In genomic region chr7:40311307-40311706, GRCh38 we compare ENCODE assay signal across 10 cellular contexts.
DNase-seq lines count a peak whose midpoint lies in the region; ATAC-seq and TF ChIP-seq lines count a peak whose summit lies in the region.
"Had no signal": no experiment of that assay in that cellular context is flagged by ENCODE, and none has a peak within 500 bp of the region (broad histone marks: within the 10 kb centered on the region; RNA-seq: fewer than 3 reads in every experiment).

No MANE protein-coding gene starts in this region.

- H3K36me3 ChIP-seq in GM06990 (ENCODE audit: control insufficient read depth, insufficient read depth, low read length) (no peaks in the 10 kb centered on the region), heart left ventricle (no peaks in the 10 kb centered on the region)
- H3K36me3 ChIP-seq: breast epithelium had no signal

- no peak overlapping the region for H3K27ac ChIP-seq in heart left ventricle
- H3K27ac ChIP-seq: breast epithelium had no signal

- WGBS in heart left ventricle, 4 donors: 62 to 80% (median 73%) methylated on average over 3 of the region's 3 CpGs

- no peak for TF ChIP-seq CTCF in GM06990 (IDR thresholded peaks at IDR 0.05; ENCODE audit: insufficient read depth, low read length, poor library complexity, severe bottlenecking)
- TF ChIP-seq CTCF in heart left ventricle (IDR thresholded peaks at IDR 0.05): no peak

- no peaks in the 10 kb centered on the region for H3K9me3 ChIP-seq in heart left ventricle
- H3K9me3 ChIP-seq: breast epithelium had no signal

- H3K4me1 ChIP-seq in heart left ventricle: no peaks in the 10 kb centered on the region
- H3K4me1 ChIP-seq: breast epithelium had no signal

- H3K4me3 ChIP-seq in GM06990 (replicated peaks; ENCODE audit: low read depth, low read length): no peak overlapping the region
- H3K4me3 ChIP-seq in heart left ventricle: no peak overlapping the region
- H3K4me3 ChIP-seq: breast epithelium had no signal

- peak; percentile 7 for DNase-seq in GM06990 (ENCODE audit: extremely low read depth, insufficient read length)
- no peak for DNase-seq in T1000 (lab: John Stamatoyannopoulos, UW)
- DNase-seq in heart left ventricle: no peak
- DNase-seq in CD1c-positive myeloid dendritic cell (ENCODE audit: extremely low spot score): no peak
- DNase-seq in NOMO-1 treated with dmso at 0.1 percent for 144 hours (lab: John Stamatoyannopoulos, UW; ENCODE audit: unreplicated experiment): no peak
- DNase-seq: NCI-H1436 treated with DMSO at 0.1 percent for 48 hours had no signal

- H3K27me3 ChIP-seq in GM06990 (replicated peaks; ENCODE audit: control insufficient read depth, insufficient read depth, low read length) (no peaks in the 10 kb centered on the region), heart left ventricle (no peaks in the 10 kb centered on the region)
- H3K27me3 ChIP-seq: breast epithelium had no signal

- TF ChIP-seq POLR2A in heart left ventricle (IDR thresholded peaks at IDR 0.05): no peak

- intact Hi-C loops in heart left ventricle (cut with DNase I): no loop called here

- peak; percentile 100 for ATAC-seq in GM18873 (IDR thresholded peaks at IDR 0.05; ENCODE audit: low FRiP score, unreplicated experiment)
- peak; percentile 100 for ATAC-seq in GM21619 (IDR thresholded peaks at IDR 0.05; ENCODE audit: unreplicated experiment)
- ATAC-seq in HG03103 (IDR thresholded peaks at IDR 0.05; ENCODE audit: low read depth, unreplicated experiment): peak; percentile 94
- no peak for ATAC-seq in heart left ventricle

Comparison
In these comparisons a context has a peak if more than half of its experiments do, and no peak if none do; other contexts are left out.
1. ATAC-seq: peak in GM18873 (single experiment), GM21619 (single experiment) and HG03103 (single experiment); none in heart left ventricle (0 of 4).